Comparison of ENCODE assay signal across 8 cellular contexts in genomic region chr12:101490286-101490920, GRCh38. TPM values are rescaled to one million over a fixed set of nuclear protein-coding genes. Genes with fewer than 3 reads are reported as not detected.
A peak's percentile ranks its signal among the peaks of the same experiment; 100 is the strongest.
DNase-seq lines count a peak whose midpoint lies in the region; ATAC-seq, FAIRE-seq and TF ChIP-seq lines count a peak whose summit lies in the region.

No MANE protein-coding gene starts in this region.

- no peak overlapping the region for H3K14ac ChIP-seq in H1 (ENCODE audit: insufficient read length)

- H3K27me3 Mint-ChIP-seq in Calu3 (ENCODE audit: unreplicated experiment), result peaks cover 16% of the 10 kb centered on the region

- H2BK15ac ChIP-seq in H1 (ENCODE audit: low read length), result no peak overlapping the region

- DNase-seq in Calu3 (peak; percentile 60), H4 (ENCODE audit: low spot score) (peak; percentile 37), NCI-H345 (lab: John Stamatoyannopoulos, UW) (peak; percentile 33), H1 (ENCODE audit: low read depth in 1 of 2, low spot score in 2 of 2) (peak; percentile 31 to 47), pancreas (peak in 2 of 6 donors; percentile 25 to 46), tibial nerve (ENCODE audit: low spot score in 2 of 2) (no peak), UCSD-AML1 (lab: John Stamatoyannopoulos, UW; ENCODE audit: unreplicated experiment) (no peak)

- no peaks in the 10 kb centered on the region for H3K79me1 ChIP-seq in H1 (ENCODE audit: low read depth, low read length)

- BruUV-seq in Calu3 (replicated peaks; lab: Mats Ljungman, UMichigan), result no TSS peak

- CTCF ChIA-PET in Calu3 (lab: Charles Lee), result no interaction called here
- CTCF ChIA-PET in H1 (lab: Charles Lee; ENCODE audit: partially characterized antibody), result interaction anchor here (0.6 to 3.4 kb wide), 29 partner anchors 8 to 779 kb away, joined by 3 to 15 read pairs (median 4); partner anchors contain the start of gene SPIC

- H3K18ac ChIP-seq in H1 (ENCODE audit: extremely low read depth, low read length), result no peak overlapping the region

- no peak overlapping the region for H3K56ac ChIP-seq in H1 (replicated peaks; ENCODE audit: insufficient read length, low read depth, low read length)

- H3K4me2 ChIP-seq in H1 (ENCODE audit: insufficient read depth in 1 of 2, low read depth in 2 of 2, low read length in 2 of 2), result no peak overlapping the region

- no peaks in the 10 kb centered on the region for H3K9me3 Mint-ChIP-seq in Calu3 (ENCODE audit: low read depth, unreplicated experiment)

- peak; percentile 85 to 98 (median 93) for ATAC-seq in pancreas
- no peak for ATAC-seq in HG03280 (IDR thresholded peaks at IDR 0.05; ENCODE audit: unreplicated experiment)

- no peak overlapping the region for H2BK12ac ChIP-seq in H1 (ENCODE audit: low read depth, low read length)

- no peak overlapping the region for H3K27ac ChIP-seq in H1 (ENCODE audit: low read depth, low read length)
- no peak overlapping the region for H3K27ac ChIP-seq in pancreas
- no peak overlapping the region for H3K27ac ChIP-seq in tibial nerve

- no peak for TF ChIP-seq POLR2A in H1 (IDR thresholded peaks at IDR 0.05; ENCODE audit: control extremely low read depth in 1 of 2, low read depth in 2 of 2, low read length in 2 of 2)
- no peak for TF ChIP-seq POLR2A in tibial nerve (IDR thresholded peaks at IDR 0.05)

- TF ChIP-seq CTCF in Calu3 (IDR thresholded peaks at IDR 0.05; ENCODE audit: unreplicated experiment), result peak; percentile 34
- TF ChIP-seq CTCF in H1 (IDR thresholded peaks at IDR 0.05; ENCODE audit: control extremely low read depth in 1 of 3, insufficient read depth in 1 of 3, low read depth in 1 of 3, low read length in 3 of 3), result peak; percentile 32 to 82 (median 80)
- no peak for TF ChIP-seq CTCF in pancreas (IDR thresholded peaks at IDR 0.05)
- peak in 1 of 5 experiments; percentile 11 for TF ChIP-seq CTCF in tibial nerve (IDR thresholded peaks at IDR 0.05)

- TF ChIP-seq EP300 in H1 (IDR thresholded peaks at IDR 0.05; ENCODE audit: borderline replicate concordance in 1 of 2, low read depth in 2 of 2, low read length in 2 of 2), result no peak
- TF ChIP-seq EP300 in tibial nerve (IDR thresholded peaks at IDR 0.05), result no peak

- POLR2A ChIA-PET in H1 (lab: Charles Lee; ENCODE audit: partially characterized antibody), result no interaction called here

- H3K79me2 ChIP-seq in H1 (ENCODE audit: control insufficient read depth in 1 of 2, insufficient read depth in 2 of 2, low read length in 2 of 2), result no peaks in the 10 kb centered on the region

- peak; percentile 92 to 93 for TF ChIP-seq RAD21 in H1 (IDR thresholded peaks at IDR 0.05 in 1 of 2, conservative IDR thresholded peaks at IDR 0.05 in 1 of 2; ENCODE audit: low read depth in 2 of 2, low read length in 2 of 2)

- no peak overlapping the region for H4K91ac ChIP-seq in H1 (replicated peaks; ENCODE audit: insufficient read length, low read length)

- H3K4ac ChIP-seq in H1 (replicated peaks; ENCODE audit: insufficient read length, low read depth, low read length), result no peak overlapping the region

- H3K27me3 ChIP-seq in H1 (replicated peaks in 1 of 4; ENCODE audit: control insufficient read depth in 3 of 4, extremely low read depth in 1 of 4, insufficient read depth in 3 of 4, low read length in 3 of 4) (no peaks in the 10 kb centered on the region), pancreas (no peaks in the 10 kb centered on the region), tibial nerve (no peaks in the 10 kb centered on the region)

- H2BK20ac ChIP-seq in H1 (ENCODE audit: low read length), result no peak overlapping the region

- H2BK5ac ChIP-seq in H1 (ENCODE audit: low read depth, low read length), result no peak overlapping the region

- no peak overlapping the region for H3K4me3 Mint-ChIP-seq in Calu3 (ENCODE audit: low read depth, unreplicated experiment)

- 14% methylated on average over 3 of the region's 3 CpGs; no CpG with 5 or more reads in 1 of the 2 experiments for whole genome bisulfite sequencing in H1 (ENCODE audit: extremely low coverage in 1 of 2, insufficient coverage in 1 of 2, insufficient read length in 1 of 2, insufficient replicate concordance in 2 of 2, low coverage in 1 of 2, low lambda C conversion rate in 2 of 2, missing lambda C conversion rate in 1 of 2), 2 experiments
- 3 to 4% methylated on average over 3 of the region's 3 CpGs for whole genome bisulfite sequencing in pancreas, 2 donors
- 7 to 13% methylated on average over 3 of the region's 3 CpGs for WGBS in tibial nerve, 2 donors

- H4K5ac ChIP-seq in H1 (ENCODE audit: insufficient read length, low read depth, low read length), result no peak overlapping the region

- no peak overlapping the region for H2AK5ac ChIP-seq in H1 (ENCODE audit: low read depth, low read length)

- H4K8ac ChIP-seq in H1 (ENCODE audit: extremely low read depth, insufficient read depth, low read length), result no peak overlapping the region

- no peaks in the 10 kb centered on the region for H4K20me1 ChIP-seq in H1 (replicated peaks in 1 of 2; ENCODE audit: control insufficient read depth in 1 of 2, insufficient read depth in 2 of 2, low read length in 2 of 2)

- no peak overlapping the region for H3K23ac ChIP-seq in H1 (ENCODE audit: insufficient read length)

- FAIRE-seq in H1 (lab: Jason Lieb, UNC), result peak; percentile 93
- FAIRE-seq in pancreas (lab: Jason Lieb, UNC), result no peak

- H3K9ac ChIP-seq in H1 (replicated peaks in 1 of 4; ENCODE audit: extremely low read depth in 1 of 4, low read depth in 3 of 4, low read length in 3 of 4), result no peak overlapping the region

- H3K36me3 ChIP-seq in H1 (ENCODE audit: control insufficient read depth in 2 of 4, insufficient read depth in 4 of 4, low read length in 3 of 4) (no peaks in the 10 kb centered on the region), pancreas (no peaks in the 10 kb centered on the region), tibial nerve (no peaks in the 10 kb centered on the region)

- H3K36me3 Mint-ChIP-seq in Calu3 (ENCODE audit: insufficient read depth, unreplicated experiment), result no peaks in the 10 kb centered on the region

- H3K4me1 ChIP-seq in H1 (replicated peaks in 1 of 4; ENCODE audit: control insufficient read depth in 3 of 4, insufficient read depth in 4 of 4, low read length in 3 of 4), result no peaks in the 10 kb centered on the region
- H3K4me1 ChIP-seq in pancreas, result no peaks in the 10 kb centered on the region
- H3K4me1 ChIP-seq in tibial nerve, result peaks cover 0 to 4% (median 2%) of the 10 kb centered on the region in 4 donors

- intact Hi-C loops in Calu3 (cut with micrococcal nuclease; ENCODE audit: unreplicated experiment) (loop anchor here (1.0 to 5.0 kb wide), 4 partner anchors 76 to 337 kb away; no protein-coding TSS in a partner anchor), pancreas (cut with DNase I) (no loop called here)

- no peaks in the 10 kb centered on the region for H3K23me2 ChIP-seq in H1 (ENCODE audit: low read depth, low read length)

- no peak overlapping the region for H3K27ac Mint-ChIP-seq in Calu3 (ENCODE audit: unreplicated experiment)

- no peaks in the 10 kb centered on the region for H3K4me1 Mint-ChIP-seq in Calu3 (ENCODE audit: low read depth, unreplicated experiment)

- H3K9me3 ChIP-seq in H1 (ENCODE audit: insufficient read depth in 2 of 2, low read depth in 1 of 2, low read length in 1 of 2), result no peaks in the 10 kb centered on the region
- no peaks in the 10 kb centered on the region for H3K9me3 ChIP-seq in pancreas
- H3K9me3 ChIP-seq in tibial nerve, result no peaks in the 10 kb centered on the region

- peak overlapping the region; percentile 90 for H2AFZ ChIP-seq in H1 (ENCODE audit: low read length)

- no peak overlapping the region for H2BK120ac ChIP-seq in H1 (replicated peaks; ENCODE audit: low read depth, low read length)

- H3K4me3 ChIP-seq in H1 (ENCODE audit: extremely low read depth in 1 of 4, insufficient read depth in 2 of 4, low read depth in 3 of 4, low read length in 4 of 4) (no peak overlapping the region), pancreas (no peak overlapping the region), tibial nerve (no peak overlapping the region)

TF ChIP-seq in H1, 55 proteins besides CTCF, POLR2A, EP300 and RAD21:
- TF ChIP-seq BRCA1 (IDR thresholded peaks at IDR 0.05; ENCODE audit: low read depth, low read length) (no peak), CHD1 (IDR thresholded peaks at IDR 0.05; ENCODE audit: low read depth, low read length) (no peak), BCL11A (IDR thresholded peaks at IDR 0.05; ENCODE audit: low read depth in 2 of 2, low read length in 2 of 2) (no peak), HDAC6 (IDR thresholded peaks at IDR 0.05; ENCODE audit: low read depth, low read length) (no peak), BACH1 (IDR thresholded peaks at IDR 0.05; ENCODE audit: low read length) (no peak), MAX (IDR thresholded peaks at IDR 0.05) (peak; percentile 70; the same call in 1 of the 2 replicates)

RNA-seq across cellular contexts. Expression of gene SPIC, which starts 15.3 kb away (rescaled TPM):
- total RNA-seq in Calu3 (2022) (not detected in 2 replicates), pancreas (not detected), tibial nerve (not detected)
- total RNA-seq in H4 (2014; rRNA removed; shearing (Covaris generic)), result not detected in 2 replicates
- total RNA-seq in H1 (2021; fragmentation: NEBNext Ultra II Directional; extraction: Animal tissue kit (Norgen Biotek cat#: 25700)), result not detected in 2 replicates
- polyA plus RNA-seq in H1 (2011; rRNA removed) (not detected in 2 replicates), pancreas (not detected)
- polyA plus RNA-seq in H1 (2011; cell fraction: cytosol; rRNA removed), result not detected
- polyA plus RNA-seq in H1 (2011; cell fraction: nucleus; rRNA removed), result not detected
- polyA plus RNA-seq in H1 (2012, experiment 1 of 2), result not detected in 4 replicates
- not detected for polyA plus RNA-seq in H1 (2012, experiment 2 of 2)
- not detected for polyA plus RNA-seq in H1 (2013, experiment 1 of 2)
- polyA plus RNA-seq in H1 (2013, experiment 2 of 2), result not detected
- not detected in 2 replicates for polyA minus RNA-seq in H1 (2011; rRNA and poly(A)+ RNA removed)
- polyA minus RNA-seq in H1 (2011; cell fraction: cytosol; rRNA and poly(A)+ RNA removed), result not detected
- polyA minus RNA-seq in H1 (2011; cell fraction: nucleus; rRNA and poly(A)+ RNA removed), result not detected

Comparison
In these comparisons a context has a peak if more than half of its experiments do, and no peak if none do; other contexts are left out.
1. DNase-seq: peak in Calu3 (single experiment), H4 (single experiment), NCI-H345 (single experiment) and H1 (2 of 2); none in tibial nerve (0 of 2) and UCSD-AML1 (single experiment).
2. CTCF ChIP-seq: peak in Calu3 (single experiment) and H1 (3 of 3); none in pancreas (0 of 4).